In the genomic region with DNA sequence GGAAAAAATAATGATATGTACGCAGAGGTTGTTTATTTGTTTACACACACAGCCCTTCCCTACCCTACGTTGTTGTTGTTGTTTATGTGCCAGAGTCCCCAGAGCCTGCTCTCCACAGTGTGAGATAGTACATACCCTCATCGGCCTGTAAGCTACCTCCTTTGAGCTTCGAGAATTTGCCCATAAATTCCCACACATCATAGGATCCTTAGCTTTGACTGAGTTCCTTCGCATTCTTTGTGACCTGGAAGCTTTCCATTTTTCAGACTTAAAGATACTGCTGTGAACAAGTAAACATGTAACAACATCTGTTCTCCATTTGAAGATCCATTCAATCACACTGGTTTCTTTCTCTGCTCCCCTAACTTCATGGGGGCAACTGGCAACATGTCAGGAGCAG, we compare ENCODE assay signal across 14 cellular contexts.
"Had no signal": no experiment of that assay in that cellular context is flagged by ENCODE, and none has a peak within 500 bp of the region (broad histone marks: within the 10 kb centered on the region; RNA-seq: fewer than 3 reads in every experiment).

No MANE protein-coding gene starts in this region.

- H3K9me3 Mint-ChIP-seq: activated CD4-positive, alpha-beta T cell treated with anti-CD3 and anti-CD28 coated beads, Interleukin-2, amount 10 ng/mL, durations not matched to agents 7 days and 5 days; activated T-helper 1 cell treated with anti-CD3 and anti-CD28 coated beads, Interleukin-12 subunit alpha, Interleukin-12 subunit beta, Interleukin-2, Interleukin-4 antibody, amounts not matched to agents 30 ng/mL and 10 ng/mL and 1 ng/mL, durations not matched to agents 14 hours and 24 hours and 36 hours; natural killer cell treated with Interleukin-12 subunit alpha and Interleukin-12 subunit beta and Interleukin-15 and Interleukin-18, amount 100 ng/mL, for 72 hours; stimulated activated effector memory CD8-positive, alpha-beta T cell treated with anti-CD3 and anti-CD28 coated beads, Interleukin-12 subunit alpha, Interleukin-12 subunit beta, amount 100 ng/mL, for 72 hours had no signal

- H3K36me3 Mint-ChIP-seq: natural killer cell treated with Interleukin-12 subunit alpha and Interleukin-12 subunit beta and Interleukin-15 and Interleukin-18, amount 100 ng/mL, for 72 hours; stimulated activated effector memory CD8-positive, alpha-beta T cell treated with anti-CD3 and anti-CD28 coated beads, Interleukin-12 subunit alpha, Interleukin-12 subunit beta, amount 100 ng/mL, for 72 hours had no signal

- H3K4me3 ChIP-seq: body of pancreas had no signal

- ATAC-seq: body of pancreas; left lobe of liver; natural killer cell treated with Interleukin-12 subunit alpha and Interleukin-12 subunit beta and Interleukin-15 and Interleukin-18, amount 100 ng/mL, for 72 hours; stimulated activated effector memory CD8-positive, alpha-beta T cell treated with anti-CD3 and anti-CD28 coated beads, Interleukin-12 subunit alpha, Interleukin-12 subunit beta, amount 100 ng/mL, for 72 hours had no signal

- H3K27ac ChIP-seq: body of pancreas, epithelial cell of prostate had no signal

- H3K4me3 Mint-ChIP-seq: activated CD4-positive, alpha-beta T cell treated with anti-CD3 and anti-CD28 coated beads, Interleukin-2, amount 10 ng/mL, durations not matched to agents 7 days and 5 days; activated naive CD8-positive, alpha-beta T cell treated with anti-CD3 and anti-CD28 coated beads for 36 hours; activated T-helper 1 cell treated with anti-CD3 and anti-CD28 coated beads, Interleukin-12 subunit alpha, Interleukin-12 subunit beta, Interleukin-2, Interleukin-4 antibody, amounts not matched to agents 30 ng/mL and 10 ng/mL and 1 ng/mL, durations not matched to agents 14 hours and 24 hours and 36 hours; natural killer cell treated with Interleukin-12 subunit alpha and Interleukin-12 subunit beta and Interleukin-15 and Interleukin-18, amount 100 ng/mL, for 72 hours; stimulated activated effector memory CD8-positive, alpha-beta T cell treated with anti-CD3 and anti-CD28 coated beads, Interleukin-12 subunit alpha, Interleukin-12 subunit beta, amount 100 ng/mL, for 72 hours; T-helper 2 cell treated with Interferon-gamma antibody and Interleukin-4, amounts not matched to agents 5 μg/mL and 100 μg/mL, for 36 hours had no signal

- H3K27ac Mint-ChIP-seq: activated CD4-positive, alpha-beta T cell treated with anti-CD3 and anti-CD28 coated beads, Interleukin-2, amount 10 ng/mL, durations not matched to agents 7 days and 5 days; activated naive CD8-positive, alpha-beta T cell treated with anti-CD3 and anti-CD28 coated beads for 36 hours; activated T-helper 1 cell treated with anti-CD3 and anti-CD28 coated beads, Interleukin-12 subunit alpha, Interleukin-12 subunit beta, Interleukin-2, Interleukin-4 antibody, amounts not matched to agents 30 ng/mL and 10 ng/mL and 1 ng/mL, durations not matched to agents 14 hours and 24 hours and 36 hours; stimulated activated effector memory CD8-positive, alpha-beta T cell treated with anti-CD3 and anti-CD28 coated beads, Interleukin-12 subunit alpha, Interleukin-12 subunit beta, amount 100 ng/mL, for 72 hours; T-helper 2 cell treated with Interferon-gamma antibody and Interleukin-4, amounts not matched to agents 5 μg/mL and 100 μg/mL, for 36 hours had no signal

- H3K27me3 ChIP-seq: body of pancreas had no signal

- DNase-seq: activated CD4-positive, alpha-beta T cell treated with anti-CD3 and anti-CD28 coated beads, Interleukin-2, amount 10 ng/mL, durations not matched to agents 7 days and 5 days; activated naive CD8-positive, alpha-beta T cell treated with anti-CD3 and anti-CD28 coated beads for 36 hours; amygdala; body of pancreas; caudate nucleus; effector memory CD4-positive, alpha-beta T cell; stimulated activated CD4-positive, alpha-beta T cell treated with anti-CD3 and anti-CD28 coated beads, Interleukin-12 subunit alpha, Interleukin-12 subunit beta, amount 100 ng/mL, for 4 hours; stimulated activated CD4-positive, alpha-beta T cell treated with anti-CD3 and anti-CD28 coated beads, Interleukin-2, amount 100 ng/mL, for 24 hours had no signal

- H3K27me3 Mint-ChIP-seq: activated CD4-positive, alpha-beta T cell treated with anti-CD3 and anti-CD28 coated beads, Interleukin-2, amount 10 ng/mL, durations not matched to agents 7 days and 5 days; activated naive CD8-positive, alpha-beta T cell treated with anti-CD3 and anti-CD28 coated beads for 36 hours; natural killer cell treated with Interleukin-12 subunit alpha and Interleukin-12 subunit beta and Interleukin-15 and Interleukin-18, amount 100 ng/mL, for 72 hours had no signal

- H3K9me3 ChIP-seq: body of pancreas had no signal
